ENCODE assay signal across 8 cellular contexts in the genomic region with DNA sequence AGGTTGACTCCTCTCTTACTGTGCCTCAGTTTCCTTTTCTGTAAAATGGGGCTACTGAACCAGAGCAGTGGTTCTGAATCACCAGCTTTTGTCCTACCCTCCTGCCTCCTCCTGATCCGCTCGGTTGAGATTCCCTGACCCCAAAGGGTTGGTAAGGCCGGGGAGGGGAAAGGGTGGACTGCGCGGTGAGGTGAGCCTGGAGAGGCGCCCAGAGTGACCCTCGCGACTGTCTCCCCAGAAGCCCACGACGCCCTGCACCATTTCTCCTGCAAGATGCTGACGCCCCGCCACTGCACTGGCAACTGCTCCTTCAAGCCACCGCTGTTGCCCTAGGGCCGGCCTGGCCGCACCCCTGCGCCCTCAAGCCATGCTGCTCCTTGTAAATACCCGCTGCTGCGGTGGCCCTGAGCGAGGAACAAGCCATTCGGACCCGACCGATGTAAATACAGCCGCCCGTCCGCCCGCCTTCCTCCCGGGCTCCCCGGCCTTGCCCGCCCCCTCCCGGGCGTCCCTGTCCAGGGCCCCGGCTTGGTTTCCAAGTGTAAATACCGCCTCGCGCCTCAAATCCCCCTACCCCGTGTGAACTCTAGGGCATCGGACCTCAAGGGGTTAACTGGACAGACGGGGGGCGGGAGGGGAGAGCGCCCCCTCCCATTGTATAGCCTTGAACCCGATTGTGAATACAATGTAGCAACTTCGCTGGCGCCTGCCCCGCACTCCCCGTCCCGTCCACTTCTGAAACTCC. TPM values are rescaled to one million over a fixed set of nuclear protein-coding genes. Genes with fewer than 3 reads are reported as not detected.
DNase-seq lines count a peak whose midpoint lies in the region; TF ChIP-seq lines count a peak whose summit lies in the region.

No MANE protein-coding gene starts in this region.

- peak in 2 of 3 experiments; percentile 29 to 37 for TF ChIP-seq CTCF in ascending aorta (IDR thresholded peaks at IDR 0.05)
- peak in 4 of 7 experiments; percentile 18 to 49 (median 32) for TF ChIP-seq CTCF in stomach (IDR thresholded peaks at IDR 0.05)

- H3K4me1 ChIP-seq in ascending aorta = peaks cover 10 to 32% of the 10 kb centered on the region in 2 donors
- H3K4me1 ChIP-seq in stomach = peaks cover 47 to 68% (median 62%) of the 10 kb centered on the region in 4 donors

- DNase-seq in GM03348 (ENCODE audit: low spot score) = peak; percentile 73
- peak; percentile 20 for DNase-seq in MV-4-11 (lab: John Stamatoyannopoulos, UW)
- no peak for DNase-seq in ascending aorta (ENCODE audit: low spot score in 2 of 2)
- DNase-seq in iris pigment epithelial cell (ENCODE audit: low read depth) = peak; percentile 31
- DNase-seq in stomach = peak; percentile 47
- no peak for DNase-seq in activated effector memory CD4-positive, alpha-beta T cell treated with Interleukin-2 at 50 U/mL for 16 hours
- no peak for DNase-seq in NCI-H1105 treated with DMSO at 0.1 percent for 48 hours (lab: John Stamatoyannopoulos, UW)
- no peak for DNase-seq in NK-92 treated with Interleukin-12 subunit alpha and Interleukin-12 subunit beta, amount 100 ng/mL, for 24 hours (lab: John Stamatoyannopoulos, UW)

- 2 to 6% (median 3%) methylated on average over 34 to 46 of the region's 46 CpGs for WGBS in stomach, 5 donors

- H3K27ac ChIP-seq in ascending aorta = no peak overlapping the region
- no peak overlapping the region for H3K27ac ChIP-seq in stomach

- H3K27me3 ChIP-seq in ascending aorta = peaks cover 39% of the 10 kb centered on the region
- peaks cover 45 to 76% (median 74%) of the 10 kb centered on the region in 3 donors for H3K27me3 ChIP-seq in stomach

- H3K4me3 ChIP-seq in ascending aorta = peak overlapping the region; percentile 38 to 56
- H3K4me3 ChIP-seq in stomach = peak overlapping the region; percentile 31 to 51 (median 45)

- H3K9me3 ChIP-seq in ascending aorta = no peaks in the 10 kb centered on the region
- H3K9me3 ChIP-seq in stomach = no peaks in the 10 kb centered on the region

- no peak for TF ChIP-seq POLR2A in stomach (IDR thresholded peaks at IDR 0.05)

- H3K36me3 ChIP-seq in ascending aorta (no peaks in the 10 kb centered on the region), stomach (no peaks in the 10 kb centered on the region)

- intact Hi-C loops in ascending aorta (cut with DNase I) = loop anchor here (10.0 kb wide), 1 partner anchor 889 kb away; no protein-coding TSS in a partner anchor
- intact Hi-C loops in stomach (cut with DNase I; ENCODE audit: low total_unique reads) = loop anchor here (5.0 kb wide), 1 partner anchor 376 kb away; no protein-coding TSS in a partner anchor

- no peak for TF ChIP-seq EP300 in stomach (IDR thresholded peaks at IDR 0.05)

RNA-seq across cellular contexts. Expression of a gene that starts 6.2 kb away (rescaled TPM):
- total RNA-seq in ascending aorta = not detected
- not detected for total RNA-seq in stomach
- polyA plus RNA-seq in stomach = not detected

RNA-seq across cellular contexts. Expression of a gene that starts 8.4 kb away (rescaled TPM):
- total RNA-seq in ascending aorta (not detected), stomach (1 to 10 TPM in 2 of 5 donors, under 1 TPM in 2, not detected in 1; 0.14 to 5.8 (median 2.9) TPM)
- polyA plus RNA-seq in stomach = under 1 TPM in 2 of 3 donors, not detected in 1; 0.20 to 0.46 TPM

Comparison
In these comparisons a context has a peak if more than half of its experiments do, and no peak if none do; other contexts are left out.
1. DNase-seq: peak in GM03348 (single experiment), MV-4-11 (single experiment), iris pigment epithelial cell (single experiment) and stomach (single experiment); none in ascending aorta (0 of 2), activated effector memory CD4-positive, alpha-beta T cell treated with Interleukin-2 at 50 U/mL for 16 hours (single experiment), NCI-H1105 treated with DMSO at 0.1 percent for 48 hours (single experiment) and NK-92 treated with Interleukin-12 subunit alpha and Interleukin-12 subunit beta, amount 100 ng/mL, for 24 hours (single experiment).